12 cellular contexts compared by ENCODE assay signal in the genomic region with DNA sequence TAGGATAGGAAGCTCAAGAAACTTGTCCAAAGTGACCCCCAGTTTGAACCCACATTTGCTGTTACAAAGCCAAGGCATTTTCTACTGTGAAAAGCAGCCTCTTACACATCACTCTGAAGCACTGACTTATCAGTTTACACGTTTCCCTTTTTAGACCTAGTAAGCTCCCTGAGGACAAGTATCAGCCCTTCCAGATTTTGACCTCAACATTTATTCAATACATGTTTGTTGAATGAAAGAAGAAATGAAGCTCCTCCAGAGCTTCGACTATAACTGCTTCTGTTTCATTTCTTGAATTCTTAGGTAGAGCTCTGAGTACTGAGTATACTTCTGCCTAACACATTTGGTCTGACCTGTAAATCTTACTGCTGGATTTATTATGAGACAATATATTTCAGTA. TPM values are rescaled to one million over a fixed set of nuclear protein-coding genes. Genes with fewer than 3 reads are reported as not detected.
DNase-seq lines count a peak whose midpoint lies in the region; ATAC-seq and TF ChIP-seq lines count a peak whose summit lies in the region.
"Had no signal": no experiment of that assay in that cellular context is flagged by ENCODE, and none has a peak within 500 bp of the region (broad histone marks: within the 10 kb centered on the region; RNA-seq: fewer than 3 reads in every experiment).

No MANE protein-coding gene starts in this region.

- CTCF ChIA-PET in activated CD8-positive, alpha-beta memory T cell treated with anti-CD3 and anti-CD28 coated beads, Interleukin-2, amount 10 ng/mL, durations not matched to agents 7 days and 5 days (lab: Charles Lee) = interaction anchor here (0.8 to 1.7 kb wide), 4 partner anchors 12 to 119 kb away, joined by 3 to 4 read pairs (median 4); no protein-coding TSS in a partner anchor

- H3K27me3 ChIP-seq in SU-DHL-6 (ENCODE audit: low read length) (no peaks in the 10 kb centered on the region), adrenal gland (no peaks in the 10 kb centered on the region), heart right ventricle (no peaks in the 10 kb centered on the region)
- H3K27me3 ChIP-seq: MG63, SJCRH30 had no signal

- TF ChIP-seq CTCF in SU-DHL-6 (IDR thresholded peaks at IDR 0.05; ENCODE audit: insufficient read depth, low read length, poor library complexity, severe bottlenecking) = no peak
- TF ChIP-seq CTCF in fibroblast of pulmonary artery (IDR thresholded peaks at IDR 0.05; ENCODE audit: low read length, missing control alignments) = no peak
- no peak for TF ChIP-seq CTCF in adrenal gland (IDR thresholded peaks at IDR 0.05)
- no peak for TF ChIP-seq CTCF in heart right ventricle (IDR thresholded peaks at IDR 0.05)

- H2AFZ ChIP-seq in SU-DHL-6 (ENCODE audit: low read depth, low read length, severe bottlenecking) = no peak overlapping the region

- intact Hi-C loops in adrenal gland (cut with DNase I) = no loop called here
- intact Hi-C loops in heart right ventricle (cut with DNase I) = loop anchor here in 5 of 10 donors (5.0 to 10.0 kb wide), 7 partner anchors 34 to 191 kb away; a partner anchor contains a TSS

- peaks cover 15% of the 10 kb centered on the region for H3F3A ChIP-seq in SU-DHL-6 (ENCODE audit: insufficient read depth)

- peaks cover 60% of the 10 kb centered on the region for H3K4me1 Mint-ChIP-seq in activated CD8-positive, alpha-beta memory T cell treated with anti-CD3 and anti-CD28 coated beads, Interleukin-2, amount 10 ng/mL, durations not matched to agents 7 days and 5 days
- peaks cover 65% of the 10 kb centered on the region for H3K4me1 Mint-ChIP-seq in stimulated activated memory B cell treated with anti-CD40 and anti-IgM and Interleukin-4, amounts not matched to agents 10 μg/mL and 1 μg/mL and 100 μg/mL, for 72 hours

- H3K9me3 ChIP-seq in SU-DHL-6 (ENCODE audit: insufficient read depth, low read length) (no peaks in the 10 kb centered on the region), adrenal gland (replicated peaks in 1 of 3) (no peaks in the 10 kb centered on the region), heart right ventricle (no peaks in the 10 kb centered on the region)
- H3K9me3 ChIP-seq: MG63, SJCRH30 had no signal

- peaks cover 24 to 70% of the 10 kb centered on the region in 2 donors for H3K4me1 ChIP-seq in adrenal gland (replicated peaks in 1 of 2)
- peaks cover 0 to 85% (median 74%) of the 10 kb centered on the region in 9 donors for H3K4me1 ChIP-seq in heart right ventricle

- H3K36me3 ChIP-seq in SU-DHL-6 (ENCODE audit: low read length) (no peaks in the 10 kb centered on the region), adrenal gland (replicated peaks in 1 of 2) (no peaks in the 10 kb centered on the region), heart right ventricle (no peaks in the 10 kb centered on the region)
- H3K36me3 ChIP-seq: MG63, SJCRH30 had no signal

- H3K27ac ChIP-seq in SU-DHL-6 (ENCODE audit: low read depth, low read length) = no peak overlapping the region
- H3K27ac ChIP-seq in adrenal gland = no peak overlapping the region
- H3K27ac ChIP-seq in heart right ventricle = peak overlapping the region in 3 of 10 donors; percentile 6 to 98 (median 98)
- H3K27ac ChIP-seq: SJCRH30 had no signal

- ATAC-seq in activated CD8-positive, alpha-beta memory T cell treated with anti-CD3 and anti-CD28 coated beads, Interleukin-2, amount 10 ng/mL, durations not matched to agents 7 days and 5 days = no peak
- ATAC-seq in stimulated activated memory B cell treated with anti-CD40 and anti-IgM and Interleukin-4, amounts not matched to agents 10 μg/mL and 1 μg/mL and 100 μg/mL, for 72 hours = no peak
- ATAC-seq in GM18519 (IDR thresholded peaks at IDR 0.05; ENCODE audit: low FRiP score, unreplicated experiment) (no peak), heart right ventricle (no peak)

- no peak for TF ChIP-seq POLR2A in adrenal gland (IDR thresholded peaks at IDR 0.05)

- no peak overlapping the region for H3K9ac ChIP-seq in SU-DHL-6 (ENCODE audit: low read length)

- H3K27ac Mint-ChIP-seq in activated CD8-positive, alpha-beta memory T cell treated with anti-CD3 and anti-CD28 coated beads, Interleukin-2, amount 10 ng/mL, durations not matched to agents 7 days and 5 days = peak overlapping the region; percentile 52
- H3K27ac Mint-ChIP-seq in stimulated activated memory B cell treated with anti-CD40 and anti-IgM and Interleukin-4, amounts not matched to agents 10 μg/mL and 1 μg/mL and 100 μg/mL, for 72 hours = peak overlapping the region; percentile 6

- DNase-seq in activated CD8-positive, alpha-beta memory T cell treated with anti-CD3 and anti-CD28 coated beads, Interleukin-2, amount 10 ng/mL, durations not matched to agents 7 days and 5 days = no peak
- DNase-seq in activated CD8-positive, alpha-beta memory T cell treated with anti-CD3 and anti-CD28 coated beads, Interleukin-2, amount 50 U/mL, for 4 hours = no peak
- DNase-seq in fibroblast of pulmonary artery (ENCODE audit: low read depth) (no peak), adrenal gland (no peak), heart right ventricle (no peak)
- DNase-seq: head of caudate nucleus; MG63; SJCRH30; stimulated activated naive CD4-positive, alpha-beta T cell treated with Interleukin-2 at 50 U/mL for 16 hours had no signal

- no peaks in the 10 kb centered on the region for H3K9me2 ChIP-seq in SU-DHL-6 (replicated peaks; ENCODE audit: insufficient read depth, low read length)

- H3K4me2 ChIP-seq in SU-DHL-6 (ENCODE audit: low read depth, low read length, poor library complexity, severe bottlenecking) = peak overlapping the region; percentile 88

- 17 to 21% (median 17%) methylated on average over 2 of the region's 2 CpGs for WGBS in adrenal gland, 4 donors
- WGBS in heart right ventricle, 2 donors = 30 to 32% methylated on average over 2 of the region's 2 CpGs

- H3K27me3 Mint-ChIP-seq in activated CD8-positive, alpha-beta memory T cell treated with anti-CD3 and anti-CD28 coated beads, Interleukin-2, amount 10 ng/mL, durations not matched to agents 7 days and 5 days = no peaks in the 10 kb centered on the region
- no peaks in the 10 kb centered on the region for H3K27me3 Mint-ChIP-seq in stimulated activated memory B cell treated with anti-CD40 and anti-IgM and Interleukin-4, amounts not matched to agents 10 μg/mL and 1 μg/mL and 100 μg/mL, for 72 hours

- peak overlapping the region; percentile 96 for H3K4me3 Mint-ChIP-seq in activated CD8-positive, alpha-beta memory T cell treated with anti-CD3 and anti-CD28 coated beads, Interleukin-2, amount 10 ng/mL, durations not matched to agents 7 days and 5 days
- no peak overlapping the region for H3K4me3 Mint-ChIP-seq in stimulated activated memory B cell treated with anti-CD40 and anti-IgM and Interleukin-4, amounts not matched to agents 10 μg/mL and 1 μg/mL and 100 μg/mL, for 72 hours

- peaks cover 67% of the 10 kb centered on the region for H3K79me2 ChIP-seq in SU-DHL-6 (ENCODE audit: insufficient read depth, low read length)

- H4K20me1 ChIP-seq in SU-DHL-6 (ENCODE audit: low read depth, low read length) = peaks cover 39% of the 10 kb centered on the region

- peaks cover 13% of the 10 kb centered on the region for H3K36me3 Mint-ChIP-seq in activated CD8-positive, alpha-beta memory T cell treated with anti-CD3 and anti-CD28 coated beads, Interleukin-2, amount 10 ng/mL, durations not matched to agents 7 days and 5 days
- no peaks in the 10 kb centered on the region for H3K36me3 Mint-ChIP-seq in stimulated activated memory B cell treated with anti-CD40 and anti-IgM and Interleukin-4, amounts not matched to agents 10 μg/mL and 1 μg/mL and 100 μg/mL, for 72 hours

- H3K4me3 ChIP-seq in SU-DHL-6 (ENCODE audit: insufficient read depth, low read length, poor library complexity, severe bottlenecking) = no peak overlapping the region
- H3K4me3 ChIP-seq in fibroblast of pulmonary artery (replicated peaks; ENCODE audit: low read depth, low read length) = peak overlapping the region; percentile 89
- H3K4me3 ChIP-seq in adrenal gland = peak overlapping the region in 1 of 4 donors; percentile 75
- peak overlapping the region in 3 of 10 donors; percentile 83 to 88 (median 87) for H3K4me3 ChIP-seq in heart right ventricle

- no peaks in the 10 kb centered on the region for H3K9me3 Mint-ChIP-seq in activated CD8-positive, alpha-beta memory T cell treated with anti-CD3 and anti-CD28 coated beads, Interleukin-2, amount 10 ng/mL, durations not matched to agents 7 days and 5 days (ENCODE audit: low read depth)
- H3K9me3 Mint-ChIP-seq in stimulated activated memory B cell treated with anti-CD40 and anti-IgM and Interleukin-4, amounts not matched to agents 10 μg/mL and 1 μg/mL and 100 μg/mL, for 72 hours = no peaks in the 10 kb centered on the region

RNA-seq across cellular contexts. Expression of a gene that starts 2.7 kb away (rescaled TPM):
- 1 to 10 TPM; 7.6 to 7.8 TPM for total RNA-seq in activated CD8-positive, alpha-beta memory T cell treated with anti-CD3 and anti-CD28 coated beads, Interleukin-2, amount 10 ng/mL, durations not matched to agents 7 days and 5 days
- total RNA-seq in adrenal gland (10 to 100 TPM; 27.6 to 52.1 (median 36.2) TPM), heart right ventricle (10 to 100 TPM; 21.6 to 30.0 (median 25.2) TPM)
- polyA plus RNA-seq in adrenal gland (10 to 100 TPM; 12.2 to 44.0 (median 17.9) TPM), heart right ventricle (10 to 100 TPM; 10.7 to 15.0 TPM)
